ENCODE assay signal across 23 cellular contexts in the genomic region with DNA sequence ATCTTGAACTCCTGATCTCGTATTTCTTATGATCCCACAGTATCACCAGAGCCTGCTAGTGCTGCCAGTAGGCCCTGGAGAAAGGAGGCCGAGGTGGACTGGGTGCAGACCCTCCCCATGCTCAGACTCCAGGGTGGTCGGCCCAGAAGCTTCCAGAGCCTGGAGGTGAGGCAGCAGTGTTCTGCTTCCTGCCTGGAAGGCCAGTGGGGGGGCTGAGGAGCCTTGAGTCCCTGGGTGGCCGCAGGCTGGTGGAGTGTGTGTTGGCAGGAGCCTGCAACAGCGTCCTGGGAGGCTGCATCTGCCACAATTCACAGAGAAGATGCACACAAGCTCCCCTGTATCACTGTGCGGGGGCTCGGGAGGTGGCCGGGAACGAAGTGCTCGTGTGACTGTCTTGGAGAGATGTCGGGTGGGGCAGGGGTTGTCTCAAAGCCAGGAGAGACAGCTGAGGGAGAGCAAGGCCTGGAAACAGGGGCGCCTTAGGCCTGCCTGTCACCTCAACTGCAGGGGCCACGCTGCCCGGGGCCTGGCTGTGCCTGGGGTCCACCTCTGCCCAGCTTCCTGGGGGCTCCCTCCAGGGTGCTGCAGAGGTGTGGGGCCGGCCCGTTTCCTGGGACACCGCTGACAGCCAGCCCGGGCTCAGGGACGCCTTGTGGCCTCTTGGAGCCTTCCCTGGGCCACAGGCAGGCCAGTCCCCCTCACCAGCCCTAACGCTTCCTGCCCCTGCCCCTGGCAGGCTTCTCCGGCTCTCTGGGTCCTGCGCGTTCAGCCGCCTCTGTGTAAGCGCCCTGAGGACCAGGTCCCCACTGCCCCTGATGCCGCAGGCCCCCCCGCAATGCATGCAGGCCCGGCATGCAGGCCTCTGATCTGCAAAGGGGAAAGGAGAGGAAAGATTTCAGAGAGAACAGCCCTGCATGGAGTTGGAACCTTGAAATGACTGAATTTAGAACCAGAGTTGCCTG. TPM values are rescaled to one million over a fixed set of nuclear protein-coding genes. Genes with fewer than 3 reads are reported as not detected.
"Had no signal": no experiment of that assay in that cellular context is flagged by ENCODE, and none has a peak within 500 bp of the region (broad histone marks: within the 10 kb centered on the region; RNA-seq: fewer than 3 reads in every experiment).

No MANE protein-coding gene starts in this region.

- H3K36me3 ChIP-seq: gastroesophageal sphincter, neutrophil, right atrium auricular region, stomach, thoracic aorta, transverse colon had no signal

- H3K4me3 ChIP-seq: dorsolateral prefrontal cortex, gastroesophageal sphincter, right atrium auricular region, stomach, thoracic aorta, transverse colon had no signal

- H3K4me1 Mint-ChIP-seq: immature natural killer cell, nephron progenitor cell had no signal

- H3K4me1 ChIP-seq: gastroesophageal sphincter, right atrium auricular region, stomach, transverse colon had no signal

- H3K4me3 Mint-ChIP-seq: immature natural killer cell; naive thymus-derived CD4-positive, alpha-beta T cell; nephron progenitor cell had no signal

- H3K9me3 ChIP-seq: gastroesophageal sphincter, neutrophil, right atrium auricular region, stomach, thoracic aorta, transverse colon had no signal

- H3K27me3 ChIP-seq: neutrophil, right atrium auricular region, stomach had no signal

- H3K36me3 Mint-ChIP-seq: naive thymus-derived CD4-positive, alpha-beta T cell had no signal

- H3K27me3 Mint-ChIP-seq: naive thymus-derived CD4-positive, alpha-beta T cell had no signal

- H3K27ac ChIP-seq: dorsolateral prefrontal cortex, gastroesophageal sphincter, neutrophil, right atrium auricular region, stomach, thoracic aorta, transverse colon had no signal

- ATAC-seq: esophagus mucosa; gastroesophageal sphincter; left ventricle myocardium superior; naive thymus-derived CD4-positive, alpha-beta T cell had no signal

- DNase-seq: central memory CD4-positive, alpha-beta T cell; cortex of kidney; dorsolateral prefrontal cortex; effector CD8-positive, alpha-beta T cell; glutamatergic neuron; immature natural killer cell; left ventricle myocardium superior; naive thymus-derived CD4-positive, alpha-beta T cell; nephron progenitor cell; small intestine; stimulated activated CD4-positive, alpha-beta T cell treated with anti-CD3 and anti-CD28 coated beads, Interleukin-12 subunit alpha, Interleukin-12 subunit beta, amount 100 ng/mL, for 4 hours; stomach; substantia nigra; transverse colon had no signal

RNA-seq across cellular contexts. Expression of a gene that starts 24.2 kb away (rescaled TPM):
- total RNA-seq: esophagus mucosa; fibroblast of villous mesenchyme; gastroesophageal sphincter; left ventricle myocardium superior; lung microvascular endothelial cell; mesenteric fat pad; naive thymus-derived CD4-positive, alpha-beta T cell; right atrium auricular region; transverse colon had no signal
- polyA plus RNA-seq: immature natural killer cell; keratinocyte; naive thymus-derived CD4-positive, alpha-beta T cell; small intestine had no signal
